In genomic region chr10:44199267-44199666, GRCh38 we compare ENCODE assay signal across 1 cellular context.
A peak's percentile ranks its signal among the peaks of the same experiment; 100 is the strongest.
TF ChIP-seq lines count a peak whose summit lies in the region.

No MANE protein-coding gene starts in this region.

TF ChIP-seq in K562, 482 proteins besides CTCF, POLR2A, EP300 and RAD21 (continued from another document):
- TF ChIP-seq, protein P1, sequence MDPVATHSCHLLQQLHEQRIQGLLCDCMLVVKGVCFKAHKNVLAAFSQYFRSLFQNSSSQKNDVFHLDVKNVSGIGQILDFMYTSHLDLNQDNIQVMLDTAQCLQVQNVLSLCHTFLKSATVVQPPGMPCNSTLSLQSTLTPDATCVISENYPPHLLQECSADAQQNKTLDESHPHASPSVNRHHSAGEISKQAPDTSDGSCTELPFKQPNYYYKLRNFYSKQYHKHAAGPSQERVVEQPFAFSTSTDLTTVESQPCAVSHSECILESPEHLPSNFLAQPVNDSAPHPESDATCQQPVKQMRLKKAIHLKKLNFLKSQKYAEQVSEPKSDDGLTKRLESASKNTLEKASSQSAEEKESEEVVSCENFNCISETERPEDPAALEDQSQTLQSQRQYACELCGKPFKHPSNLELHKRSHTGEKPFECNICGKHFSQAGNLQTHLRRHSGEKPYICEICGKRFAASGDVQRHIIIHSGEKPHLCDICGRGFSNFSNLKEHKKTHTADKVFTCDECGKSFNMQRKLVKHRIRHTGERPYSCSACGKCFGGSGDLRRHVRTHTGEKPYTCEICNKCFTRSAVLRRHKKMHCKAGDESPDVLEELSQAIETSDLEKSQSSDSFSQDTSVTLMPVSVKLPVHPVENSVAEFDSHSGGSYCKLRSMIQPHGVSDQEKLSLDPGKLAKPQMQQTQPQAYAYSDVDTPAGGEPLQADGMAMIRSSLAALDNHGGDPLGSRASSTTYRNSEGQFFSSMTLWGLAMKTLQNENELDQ (CRISPR knock-in tag; IDR thresholded peaks at IDR 0.05; ENCODE audit: borderline replicate concordance) = no peak
- TF ChIP-seq GABPA (tag; conservative IDR thresholded peaks at IDR 0.05; ENCODE audit: low read depth) (no peak), CEBPG (CRISPR knock-in tag; IDR thresholded peaks at IDR 0.05) (no peak), CEBPG (tag; conservative IDR thresholded peaks at IDR 0.05 in 1 of 2, IDR thresholded peaks at IDR 0.05 in 1 of 2) (peak in 1 of 2 experiments; percentile 43; a peak in 1 of 4 replicates)
